9 cellular contexts compared by ENCODE assay signal in the genomic region with DNA sequence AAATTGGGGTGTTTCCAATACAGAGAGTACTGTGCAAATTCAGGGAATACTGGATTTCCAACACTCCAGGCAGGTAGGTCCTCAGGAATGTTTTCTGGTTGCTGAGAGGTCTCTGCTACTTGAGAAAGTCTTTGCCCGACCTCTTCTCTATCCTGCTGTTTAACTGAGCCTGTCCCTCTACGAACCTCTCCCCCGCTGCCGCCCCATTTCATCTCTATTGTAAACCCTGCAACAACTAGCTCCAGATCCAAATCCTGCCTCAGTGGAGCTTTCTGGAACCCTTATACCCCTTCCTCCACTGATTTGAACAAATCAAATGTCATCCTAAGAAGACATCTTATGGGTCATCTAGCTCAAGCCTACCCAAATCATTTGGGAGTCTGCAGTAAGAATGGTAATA. TPM values are rescaled to one million over a fixed set of nuclear protein-coding genes. Genes with fewer than 3 reads are reported as not detected.
DNase-seq lines count a peak whose midpoint lies in the region; ATAC-seq and TF ChIP-seq lines count a peak whose summit lies in the region.
"Had no signal": no experiment of that assay in that cellular context is flagged by ENCODE, and none has a peak within 500 bp of the region (broad histone marks: within the 10 kb centered on the region; RNA-seq: fewer than 3 reads in every experiment).

No MANE protein-coding gene starts in this region.

- no peaks in the 10 kb centered on the region for H3K27me3 ChIP-seq in ectodermal cell (ENCODE audit: control insufficient read depth, insufficient read depth, low read length, poor library complexity, severe bottlenecking)

- H3K4me3 Mint-ChIP-seq in CD14-positive monocyte (peak overlapping the region; percentile 96 to 97), neural crest cell (peak overlapping the region; percentile 97)

- TF ChIP-seq CTCF in CD14-positive monocyte (IDR thresholded peaks at IDR 0.05) (no peak), NB4 (IDR thresholded peaks at IDR 0.05; ENCODE audit: low read depth, low read length) (no peak), neural crest cell (conservative IDR thresholded peaks at IDR 0.05) (no peak)

- no peak for TF ChIP-seq POLR2A in NB4 (IDR thresholded peaks at IDR 0.05; ENCODE audit: extremely low read depth, insufficient read length)

- no peak for ATAC-seq in HG03196 (IDR thresholded peaks at IDR 0.05; ENCODE audit: unreplicated experiment)

- peaks cover 9% of the 10 kb centered on the region for H3K36me3 ChIP-seq in ectodermal cell (ENCODE audit: control insufficient read depth, insufficient read depth, low read length)

- H3K36me3 Mint-ChIP-seq in CD14-positive monocyte (peaks cover 29 to 54% of the 10 kb centered on the region in 2 donors), neural crest cell (ENCODE audit: low read depth) (peaks cover 37% of the 10 kb centered on the region)

- H3K4me3 ChIP-seq in NB4 (ENCODE audit: low read depth, low read length) (peak overlapping the region; percentile 92), ectodermal cell (ENCODE audit: insufficient read depth, low read depth, low read length) (peak overlapping the region; percentile 91)

- H3K27ac ChIP-seq in ectodermal cell (ENCODE audit: insufficient read depth, low read depth, low read length, poor library complexity, severe bottlenecking) = no peak overlapping the region

- WGBS in ectodermal cell, 2 experiments = 87 to 95% methylated on average over 4 of the region's 4 CpGs

- H3K27ac Mint-ChIP-seq in CD14-positive monocyte = peak overlapping the region in 6 of 7 donors; percentile 26 to 98 (median 96)
- H3K27ac Mint-ChIP-seq in neural crest cell (ENCODE audit: unreplicated experiment) = peak overlapping the region; percentile 95

- H3K27me3 Mint-ChIP-seq in CD14-positive monocyte (ENCODE audit: low read depth in 3 of 3) (peaks cover 0 to 1% (median 0%) of the 10 kb centered on the region in 3 donors), neural crest cell (ENCODE audit: low read depth) (no peaks in the 10 kb centered on the region)

- H3K4me1 Mint-ChIP-seq in CD14-positive monocyte = peaks cover 60% of the 10 kb centered on the region
- peaks cover 43% of the 10 kb centered on the region for H3K4me1 Mint-ChIP-seq in neural crest cell

- H3K9me3 Mint-ChIP-seq in CD14-positive monocyte = no peaks in the 10 kb centered on the region
- H3K9me3 Mint-ChIP-seq in neural crest cell = peaks cover 4% of the 10 kb centered on the region

- H3K9me3 ChIP-seq in ectodermal cell (ENCODE audit: control insufficient read depth, low read length) = no peaks in the 10 kb centered on the region

- DNase-seq in CD14-positive monocyte (ENCODE audit: low spot score) = no peak
- no peak for DNase-seq in NB4 (ENCODE audit: low read depth)
- no peak for DNase-seq in neural crest cell (ENCODE audit: low read depth, low spot score)
- DNase-seq in DMS114 treated with DMSO at 0.1 percent for 48 hours (lab: John Stamatoyannopoulos, UW; ENCODE audit: unreplicated experiment) = no peak
- DNase-seq in NCI-H69 (lab: John Stamatoyannopoulos, UW) = no peak
- DNase-seq in NCI-H2081 (lab: John Stamatoyannopoulos, UW) = no peak
- DNase-seq: substantia nigra had no signal

- intact Hi-C loops in CD14-positive monocyte (cut with micrococcal nuclease) = loop anchor here (2.0 to 10.0 kb wide), 3 partner anchors 143 to 1087 kb away; a partner anchor contains a TSS

- H3K4me1 ChIP-seq in ectodermal cell (ENCODE audit: control insufficient read depth, insufficient read depth, low read length) = peaks cover 10% of the 10 kb centered on the region

RNA-seq across cellular contexts. Expression of a gene that starts 1.3 kb away (rescaled TPM):
- 100 to 1,000 TPM; 188 to 213 TPM for polyA plus RNA-seq in CD14-positive monocyte
- polyA plus RNA-seq in ectodermal cell (2013, experiment 1 of 4) = 114 TPM
- polyA plus RNA-seq in ectodermal cell (2013, experiment 2 of 4) = 103 TPM
- 86.2 TPM for polyA plus RNA-seq in ectodermal cell (2013, experiment 3 of 4)
- polyA plus RNA-seq in ectodermal cell (2013, experiment 4 of 4) = 106 TPM
- 85.7 and 89.0 TPM in 2 replicates for total RNA-seq in neural crest cell

RNA-seq across cellular contexts. Expression of a gene that starts 1.4 kb away (rescaled TPM):
- polyA plus RNA-seq in CD14-positive monocyte = 1 to 10 TPM; 1.6 to 2.1 TPM
- polyA plus RNA-seq in ectodermal cell (2013, experiment 1 of 4) = 10.4 TPM
- polyA plus RNA-seq in ectodermal cell (2013, experiment 2 of 4) = 10.8 TPM
- polyA plus RNA-seq in ectodermal cell (2013, experiment 3 of 4) = 8.6 TPM
- polyA plus RNA-seq in ectodermal cell (2013, experiment 4 of 4) = 11.6 TPM
- total RNA-seq in neural crest cell = 11.8 and 12.8 TPM in 2 replicates

RNA-seq across cellular contexts. Expression of a gene that starts 12.3 kb away (rescaled TPM):
- not detected for polyA plus RNA-seq in CD14-positive monocyte
- not detected for polyA plus RNA-seq in ectodermal cell (2013, experiment 1 of 4)
- not detected for polyA plus RNA-seq in ectodermal cell (2013, experiment 2 of 4)
- not detected for polyA plus RNA-seq in ectodermal cell (2013, experiment 3 of 4)
- not detected for polyA plus RNA-seq in ectodermal cell (2013, experiment 4 of 4)
- total RNA-seq in neural crest cell = not detected in 2 replicates

RNA-seq across cellular contexts. Expression of a gene that starts 25.8 kb away (rescaled TPM):
- polyA plus RNA-seq in CD14-positive monocyte = not detected
- polyA plus RNA-seq in ectodermal cell (2013, experiment 1 of 4) = 0.31 TPM
- 0.14 TPM for polyA plus RNA-seq in ectodermal cell (2013, experiment 2 of 4)
- polyA plus RNA-seq in ectodermal cell (2013, experiment 3 of 4) = 0.16 TPM
- polyA plus RNA-seq in ectodermal cell (2013, experiment 4 of 4) = 0.20 TPM
- total RNA-seq in neural crest cell = 4.1 and 5.8 TPM in 2 replicates

RNA-seq across cellular contexts. Expression of a gene that starts 31.6 kb away (rescaled TPM):
- not detected for polyA plus RNA-seq in CD14-positive monocyte
- 0.54 TPM for polyA plus RNA-seq in ectodermal cell (2013, experiment 1 of 4)
- 0.76 TPM for polyA plus RNA-seq in ectodermal cell (2013, experiment 2 of 4)
- polyA plus RNA-seq in ectodermal cell (2013, experiment 3 of 4) = 0.91 TPM
- polyA plus RNA-seq in ectodermal cell (2013, experiment 4 of 4) = 0.73 TPM
- 52.4 and 54.2 TPM in 2 replicates for total RNA-seq in neural crest cell
